ENCODE assay signal across 7 cellular contexts in the genomic region with DNA sequence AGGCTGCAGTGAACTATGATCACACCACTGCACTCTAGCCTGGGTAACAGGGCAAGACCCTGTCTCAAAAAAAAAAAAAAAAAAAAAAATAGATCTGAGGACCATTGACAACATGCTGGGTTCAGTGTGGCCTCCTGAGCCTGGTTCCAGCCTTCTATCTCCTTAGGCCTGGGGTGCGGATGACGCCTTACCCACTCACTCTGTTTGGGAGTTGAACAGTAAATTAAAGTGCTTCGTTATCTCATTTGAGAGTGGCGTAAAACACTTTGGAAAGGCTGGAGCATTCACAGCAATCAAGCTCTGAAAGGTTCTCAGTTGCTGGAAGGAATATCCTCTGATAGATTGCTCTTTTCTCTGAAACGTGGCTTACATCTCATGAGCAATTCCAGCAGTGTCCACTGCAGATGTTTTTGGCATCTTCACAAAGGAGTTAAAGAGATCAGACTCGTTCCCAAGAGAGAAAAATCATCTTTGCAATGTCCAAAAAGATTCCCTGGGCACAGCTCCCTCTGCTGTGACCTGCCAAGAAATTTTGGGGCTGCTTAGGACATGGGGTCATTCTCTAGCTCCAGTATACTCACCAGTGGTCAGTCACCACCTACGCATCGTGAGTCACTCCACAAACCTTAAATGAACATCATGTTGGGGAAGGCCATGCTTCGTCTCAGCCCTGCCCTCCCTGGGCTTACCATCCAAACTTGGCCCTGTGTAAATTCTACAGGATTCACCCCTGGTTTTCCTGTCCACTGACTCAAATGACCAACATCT. TPM values are rescaled to one million over a fixed set of nuclear protein-coding genes. Genes with fewer than 3 reads are reported as not detected.
A peak's percentile ranks its signal among the peaks of the same experiment; 100 is the strongest.
DNase-seq lines count a peak whose midpoint lies in the region; ATAC-seq, FAIRE-seq and TF ChIP-seq lines count a peak whose summit lies in the region.
"Not testable (repeated sequence)": the region's sequence is repeated elsewhere in the genome, so short reads cannot be mapped to it uniquely, and the experiment has no call there.

No MANE protein-coding gene starts in this region.

- TF ChIP-seq CTCF in body of pancreas (IDR thresholded peaks at IDR 0.05); HepG2 (CRISPR knock-in tag; IDR thresholded peaks at IDR 0.05); omental fat pad (IDR thresholded peaks at IDR 0.05): not testable (repeated sequence)

- FAIRE-seq in HepG2 (lab: Jason Lieb, UNC) = not testable (repeated sequence)

- H3K9me3 ChIP-seq in MG63; body of pancreas; HepG2 (ENCODE audit: low read length): not testable (repeated sequence)

- TF ChIP-seq RAD21 in HepG2 (CRISPR knock-in tag; IDR thresholded peaks at IDR 0.05) = not testable (repeated sequence)

- CTCF ChIA-PET in HepG2 (lab: Yijun Ruan, JAX; ENCODE audit: low intra/inter-chr PET ratio, low total read pairs) = not testable (repeated sequence)

- H3K4me1 ChIP-seq in body of pancreas; HepG2 (ENCODE audit: insufficient read depth, low read length): not testable (repeated sequence)

- not testable (repeated sequence) for H2AFZ ChIP-seq in HepG2 (ENCODE audit: low read length)

- not testable (repeated sequence) for H3K27me3 ChIP-seq in MG63; body of pancreas; HepG2 (ENCODE audit: control insufficient read depth in 1 of 2, insufficient read depth in 2 of 2, low read length in 2 of 2)

- H3K4me2 ChIP-seq in HepG2 (ENCODE audit: low read depth, low read length) = not testable (repeated sequence)

- not testable (repeated sequence) for H3K9ac ChIP-seq in HepG2 (ENCODE audit: insufficient read depth, low read depth, low read length)

- WGBS in body of pancreas, 2 donors = 84% methylated on average over 3 of the region's 9 CpGs; no CpG with 5 or more reads in 1 of the 2 donors
- 75% methylated on average over 4 of the region's 9 CpGs for WGBS in HepG2 (ENCODE audit: low lambda C conversion rate)

- DNase-seq in MG63 (peak; percentile 56), body of pancreas (peak in 3 of 4 donors; percentile 9 to 43 (median 10))
- not testable (repeated sequence) for DNase-seq in Right ventricle myocardium inferior (ENCODE audit: missing footprints); left ventricle myocardium superior; HepG2 (ENCODE audit: low spot score); omental fat pad (ENCODE audit: low spot score); sciatic nerve (ENCODE audit: low spot score)

- not testable (repeated sequence) for H3K27ac ChIP-seq in body of pancreas; HepG2 (ENCODE audit: extremely low read length, insufficient read depth, low read length)

- TF ChIP-seq POLR2A in body of pancreas (IDR thresholded peaks at IDR 0.05); HepG2 (IDR thresholded peaks at IDR 0.05; ENCODE audit: insufficient read depth in 1 of 2, low read depth in 2 of 2, low read length in 2 of 2): not testable (repeated sequence)

- H3K79me2 ChIP-seq in HepG2 (ENCODE audit: insufficient read depth, low read length) = not testable (repeated sequence)

- in situ Hi-C loops in HepG2 (cut with HindIII; ENCODE audit: extremely low pct_ligation_motif_present, low pct_unique_long_range_greater_than_20kb) = not testable (repeated sequence)

- POLR2A ChIA-PET in HepG2 (lab: Yijun Ruan, JAX) = not testable (repeated sequence)

- not testable (repeated sequence) for H3K36me3 ChIP-seq in MG63; body of pancreas (replicated peaks in 1 of 2; ENCODE audit: insufficient read depth in 1 of 2, low read depth in 2 of 2); HepG2 (replicated peaks in 1 of 2; ENCODE audit: control insufficient read depth in 1 of 2, insufficient read depth in 2 of 2, low read length in 2 of 2)

- not testable (repeated sequence) for TF ChIP-seq EP300 in HepG2 (IDR thresholded peaks at IDR 0.05; ENCODE audit: low read depth in 2 of 2, low read length in 2 of 2); HepG2 (CRISPR knock-in tag; IDR thresholded peaks at IDR 0.05; ENCODE audit: borderline replicate concordance)

- peak; percentile 58 for ATAC-seq in body of pancreas
- ATAC-seq in Right ventricle myocardium inferior = peak; percentile 60
- ATAC-seq in left ventricle myocardium superior = peak; percentile 27
- ATAC-seq in HepG2 = peak; percentile 34; the same call in 2 of the 3 replicates
- ATAC-seq in omental fat pad (ENCODE audit: low FRiP score) = peak; percentile 85
- peak; percentile 70 for ATAC-seq in sciatic nerve

- intact Hi-C loops in body of pancreas (cut with DNase I); Right ventricle myocardium inferior (cut with DNase I); left ventricle myocardium superior (cut with micrococcal nuclease); HepG2 (cut with micrococcal nuclease; ENCODE audit: unreplicated experiment); sciatic nerve (cut with DNase I): not testable (repeated sequence)

- not testable (repeated sequence) for H4K20me1 ChIP-seq in HepG2 (ENCODE audit: insufficient read depth, low read length)

- H3K4me3 ChIP-seq in MG63; body of pancreas; HepG2 (replicated peaks in 1 of 3; ENCODE audit: insufficient read depth in 1 of 3, low read depth in 2 of 3, low read length in 3 of 3): not testable (repeated sequence)

- BruUV-seq in HepG2 (replicated peaks; lab: Mats Ljungman, UMichigan) = not testable (repeated sequence)

RNA-seq across cellular contexts. Expression of gene CASTOR2, which starts 23.0 kb away (rescaled TPM):
- 1.2 TPM in 1 of 2 replicates, not detected in the other for total RNA-seq in MG63 (2014; rRNA removed; shearing (Covaris generic); ENCODE audit: low replicate concordance)
- total RNA-seq in body of pancreas = 10 to 100 TPM in 1 of 2 donors, 1 to 10 TPM in 1; 9.6 to 14.0 TPM
- 31.3 TPM for total RNA-seq in Right ventricle myocardium inferior
- 29.0 TPM for total RNA-seq in left ventricle myocardium superior
- total RNA-seq in HepG2 (2016; rRNA removed; fragmentation: Illumina TruSeq; extraction: Trizol) = 6.5 and 8.7 TPM in 2 replicates
- total RNA-seq in HepG2 (2016; cell fraction: cytosol; rRNA removed; fragmentation: Illumina TruSeq; extraction: Trizol; ENCODE audit: low read depth) = 4.8 and 5.0 TPM in 2 replicates
- total RNA-seq in HepG2 (2016; cell fraction: insoluble cytoplasmic fraction; rRNA removed; fragmentation: Illumina TruSeq; extraction: Trizol) = 5.8 and 7.4 TPM in 2 replicates
- total RNA-seq in HepG2 (2016; cell fraction: membrane; rRNA removed; fragmentation: Illumina TruSeq; extraction: Trizol) = 6.3 and 9.5 TPM in 2 replicates
- total RNA-seq in HepG2 (2016; cell fraction: nucleus; rRNA removed; fragmentation: Illumina TruSeq; extraction: Trizol) = 6.4 and 6.5 TPM in 2 replicates
- 7.0 and 7.5 TPM in 2 replicates for polyA plus RNA-seq in HepG2 (2011; rRNA removed)
- polyA plus RNA-seq in HepG2 (2011; cell fraction: cytosol; rRNA removed) = 4.4 and 6.3 TPM in 2 replicates
- 12.2 and 18.7 TPM in 2 replicates for polyA plus RNA-seq in HepG2 (2011; cell fraction: nucleus; rRNA removed)
- polyA plus RNA-seq in HepG2 (2012) = 3.7 and 4.3 TPM in 2 replicates
- polyA plus RNA-seq in HepG2 (2016; cell fraction: cytosol; fragmentation: Illumina TruSeq; extraction: Trizol; ENCODE audit: low read depth) = 1.2 and 1.6 TPM in 2 replicates
- 2.1 and 2.4 TPM in 2 replicates for polyA plus RNA-seq in HepG2 (2016; cell fraction: insoluble cytoplasmic fraction; fragmentation: Illumina TruSeq; extraction: Trizol; ENCODE audit: low read depth)
- 2.2 and 2.6 TPM in 2 replicates for polyA plus RNA-seq in HepG2 (2016; cell fraction: membrane; fragmentation: Illumina TruSeq; extraction: Trizol; ENCODE audit: low read depth)
- polyA plus RNA-seq in HepG2 (2016; cell fraction: nucleus; fragmentation: Illumina TruSeq; extraction: Trizol; ENCODE audit: insufficient read depth, low read depth) = 3.6 and 7.2 TPM in 2 replicates
- polyA minus RNA-seq in HepG2 (2011; rRNA and poly(A)+ RNA removed; ENCODE audit: low replicate concordance) = 68.0 and 68.7 TPM in 2 replicates
- 17.9 and 20.2 TPM in 2 replicates for polyA minus RNA-seq in HepG2 (2011; cell fraction: cytosol; rRNA and poly(A)+ RNA removed)
- polyA minus RNA-seq in HepG2 (2011; cell fraction: nucleus; rRNA and poly(A)+ RNA removed) = 4.1 and 5.0 TPM in 2 replicates
- total RNA-seq in omental fat pad = 10 to 100 TPM in 2 of 4 donors, 1 to 10 TPM in 2; 7.7 to 22.7 (median 14.3) TPM
- 16.0 TPM for total RNA-seq in sciatic nerve

Comparison
In these comparisons a context has a peak if more than half of its experiments do, and no peak if none do; other contexts are left out.
1. ATAC-seq: peak in every context shown above with its lines; median percentile 85 in omental fat pad; 70 in sciatic nerve; 60 in Right ventricle myocardium inferior; 58 in body of pancreas; 34 in HepG2; 27 in left ventricle myocardium superior.